ENCODE assay signal across 7 cellular contexts in the genomic region with DNA sequence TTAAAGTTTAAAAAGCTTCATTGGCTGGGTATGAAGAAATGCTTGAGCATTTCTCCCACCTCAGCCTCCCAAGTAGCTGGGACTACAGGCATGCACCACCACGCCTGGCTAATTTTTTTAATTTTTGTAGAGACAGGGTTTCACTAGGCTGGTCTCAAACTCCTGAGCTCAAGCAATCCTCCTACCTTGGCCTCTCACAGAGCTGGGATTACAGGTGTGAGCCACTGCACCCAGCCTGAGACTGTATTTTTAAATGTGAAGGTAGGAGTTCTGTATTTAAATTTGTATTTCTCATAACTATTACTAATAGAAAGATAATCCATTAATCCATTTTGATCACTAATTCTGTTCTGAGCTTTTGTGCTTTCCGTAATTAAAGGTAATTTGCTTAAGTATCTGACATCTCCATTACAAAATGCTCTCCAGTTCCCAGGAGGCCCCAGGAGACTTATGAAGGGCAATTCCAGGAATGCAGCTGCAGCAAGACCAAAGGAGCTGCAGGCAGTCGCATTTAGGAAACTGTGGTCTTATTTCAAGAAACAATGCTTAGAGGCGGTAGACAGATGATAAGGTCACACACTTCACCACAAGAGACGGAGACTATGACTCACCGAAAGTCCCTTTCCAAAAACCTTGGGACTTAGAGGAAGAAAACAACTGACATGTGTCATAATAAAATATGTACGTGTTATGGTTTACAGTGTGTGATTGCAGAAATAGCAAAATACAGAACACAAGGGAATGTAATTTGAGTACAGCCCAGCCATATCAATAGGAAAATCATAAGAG. TPM values are rescaled to one million over a fixed set of nuclear protein-coding genes. Genes with fewer than 3 reads are reported as not detected.
DNase-seq lines count a peak whose midpoint lies in the region; ATAC-seq and TF ChIP-seq lines count a peak whose summit lies in the region.

No MANE protein-coding gene starts in this region.

- ATAC-seq in GM18520 (IDR thresholded peaks at IDR 0.05; ENCODE audit: unreplicated experiment) (peak; percentile 90), HG02642 (IDR thresholded peaks at IDR 0.05; ENCODE audit: poor library complexity, unreplicated experiment) (peak; percentile 90)

- no peak overlapping the region for H3K4me3 Mint-ChIP-seq in activated CD4-positive, alpha-beta memory T cell treated with anti-CD3 and anti-CD28 coated beads, Interleukin-2, amount 10 ng/mL, durations not matched to agents 7 days and 5 days

- H3K9ac ChIP-seq in fibroblast of lung (ENCODE audit: insufficient read depth, low read length) (no peak overlapping the region), skeletal muscle satellite cell (ENCODE audit: low read depth, low read length) (peak overlapping the region; percentile 21)

- TF ChIP-seq CTCF in NB4 (IDR thresholded peaks at IDR 0.05; ENCODE audit: low read depth, low read length): no peak
- TF ChIP-seq CTCF in fibroblast of lung (conservative IDR thresholded peaks at IDR 0.05 in 1 of 2, IDR thresholded peaks at IDR 0.05 in 1 of 2; ENCODE audit: low read depth in 1 of 2, low read length in 2 of 2): no peak

- H3K27ac Mint-ChIP-seq in activated CD4-positive, alpha-beta memory T cell treated with anti-CD3 and anti-CD28 coated beads, Interleukin-2, amount 10 ng/mL, durations not matched to agents 7 days and 5 days: peak overlapping the region; percentile 24

- H3K4me2 ChIP-seq in fibroblast of lung (ENCODE audit: extremely low read depth, insufficient read depth, low read length) (peak overlapping the region; percentile 37), skeletal muscle satellite cell (ENCODE audit: low read length) (peak overlapping the region; percentile 10)

- peaks cover 6% of the 10 kb centered on the region for H3K36me3 Mint-ChIP-seq in activated CD4-positive, alpha-beta memory T cell treated with anti-CD3 and anti-CD28 coated beads, Interleukin-2, amount 10 ng/mL, durations not matched to agents 7 days and 5 days (ENCODE audit: low read depth)

- no peaks in the 10 kb centered on the region for H3K79me2 ChIP-seq in fibroblast of lung (ENCODE audit: control insufficient read depth, insufficient read depth, low read length)

- H3K9me3 Mint-ChIP-seq in activated CD4-positive, alpha-beta memory T cell treated with anti-CD3 and anti-CD28 coated beads, Interleukin-2, amount 10 ng/mL, durations not matched to agents 7 days and 5 days: no peaks in the 10 kb centered on the region

- DNase-seq in NB4 (ENCODE audit: low read depth) (peak; percentile 95), fibroblast of lung (ENCODE audit: low read depth in 2 of 2) (peak; percentile 64 to 97), mesenteric fat pad (ENCODE audit: low spot score) (no peak)
- DNase-seq in activated CD4-positive, alpha-beta memory T cell treated with anti-CD3 and anti-CD28 coated beads, Interleukin-2, amount 10 ng/mL, durations not matched to agents 7 days and 5 days: peak; percentile 77

- H3K27ac ChIP-seq in fibroblast of lung (ENCODE audit: insufficient read depth, low read length): no peak overlapping the region

- no peaks in the 10 kb centered on the region for H3K9me3 ChIP-seq in fibroblast of lung (ENCODE audit: control insufficient read depth, insufficient read depth, low read depth, low read length)
- no peaks in the 10 kb centered on the region for H3K9me3 ChIP-seq in skeletal muscle satellite cell (replicated peaks; ENCODE audit: low read length)

- peaks cover 7% of the 10 kb centered on the region for H3K4me1 ChIP-seq in fibroblast of lung (ENCODE audit: control insufficient read depth, extremely low read depth, insufficient read depth, low read length)
- peaks cover 39% of the 10 kb centered on the region for H3K4me1 ChIP-seq in skeletal muscle satellite cell (ENCODE audit: control insufficient read depth, insufficient read depth, low read length)

- no peak for TF ChIP-seq POLR2A in NB4 (IDR thresholded peaks at IDR 0.05; ENCODE audit: extremely low read depth, insufficient read length)

- H3K27me3 Mint-ChIP-seq in activated CD4-positive, alpha-beta memory T cell treated with anti-CD3 and anti-CD28 coated beads, Interleukin-2, amount 10 ng/mL, durations not matched to agents 7 days and 5 days: no peaks in the 10 kb centered on the region

- POLR2A ChIA-PET in activated CD4-positive, alpha-beta memory T cell treated with anti-CD3 and anti-CD28 coated beads, Interleukin-2, amount 10 ng/mL, durations not matched to agents 7 days and 5 days (lab: Charles Lee): interaction anchor here (1.1 to 2.5 kb wide), 7 partner anchors 9 to 359 kb away, joined by 3 to 16 read pairs (median 5); partner anchors contain the start of genes RALA and YAE1

- no peaks in the 10 kb centered on the region for H3K27me3 ChIP-seq in fibroblast of lung (ENCODE audit: control insufficient read depth, insufficient read depth, low read length)
- H3K27me3 ChIP-seq in skeletal muscle satellite cell (ENCODE audit: control insufficient read depth, insufficient read depth, low read length): no peaks in the 10 kb centered on the region

- H4K20me1 ChIP-seq in fibroblast of lung (ENCODE audit: control insufficient read depth, extremely low read depth, insufficient read depth, low read length): no peaks in the 10 kb centered on the region

- CTCF ChIA-PET in activated CD4-positive, alpha-beta memory T cell treated with anti-CD3 and anti-CD28 coated beads, Interleukin-2, amount 10 ng/mL, durations not matched to agents 7 days and 5 days (lab: Charles Lee): interaction anchor here (0.6 to 2.6 kb wide), 9 partner anchors 9 to 463 kb away, joined by 3 to 21 read pairs (median 4); partner anchors contain the start of gene RALA

- H3K4me3 ChIP-seq in NB4 (ENCODE audit: low read depth, low read length): no peak overlapping the region
- H3K4me3 ChIP-seq in fibroblast of lung (replicated peaks in 1 of 4; ENCODE audit: control extremely low read depth in 1 of 4, insufficient read depth in 1 of 4, low read depth in 3 of 4, low read length in 4 of 4): no peak overlapping the region
- no peak overlapping the region for H3K4me3 ChIP-seq in skeletal muscle satellite cell (ENCODE audit: low read length)

- H2AFZ ChIP-seq in fibroblast of lung (ENCODE audit: low read length): no peak overlapping the region

- H3K36me3 ChIP-seq in fibroblast of lung (ENCODE audit: control insufficient read depth, insufficient read depth, low read length) (no peaks in the 10 kb centered on the region), skeletal muscle satellite cell (ENCODE audit: insufficient read depth, low read length) (no peaks in the 10 kb centered on the region)

- peaks cover 45% of the 10 kb centered on the region for H3K4me1 Mint-ChIP-seq in activated CD4-positive, alpha-beta memory T cell treated with anti-CD3 and anti-CD28 coated beads, Interleukin-2, amount 10 ng/mL, durations not matched to agents 7 days and 5 days

RNA-seq across cellular contexts. Expression of gene YAE1, which starts 23.3 kb away (rescaled TPM):
- total RNA-seq in activated CD4-positive, alpha-beta memory T cell treated with anti-CD3 and anti-CD28 coated beads, Interleukin-2, amount 10 ng/mL, durations not matched to agents 7 days and 5 days: 1 to 10 TPM; 8.4 to 9.3 TPM
- 36.3 and 42.4 TPM in 2 replicates for total RNA-seq in fibroblast of lung
- polyA plus RNA-seq in fibroblast of lung: 39.3 and 44.5 TPM in 2 replicates
- 28.1 and 31.8 TPM in 2 replicates for polyA plus RNA-seq in fibroblast of lung (2012)
- 0.86 and 7.3 TPM in 2 replicates for polyA minus RNA-seq in fibroblast of lung (ENCODE audit: low replicate concordance)
- total RNA-seq in skeletal muscle satellite cell (2012; rRNA removed): 27.1 and 28.1 TPM in 2 replicates
- total RNA-seq in mesenteric fat pad: 13.9 TPM

RNA-seq across cellular contexts. Expression of gene RALA, which starts 33.9 kb away (rescaled TPM):
- 10 to 100 TPM; 27.8 to 29.6 TPM for total RNA-seq in activated CD4-positive, alpha-beta memory T cell treated with anti-CD3 and anti-CD28 coated beads, Interleukin-2, amount 10 ng/mL, durations not matched to agents 7 days and 5 days
- total RNA-seq in fibroblast of lung (43.9 and 50.9 TPM in 2 replicates), mesenteric fat pad (26.7 TPM)
- polyA plus RNA-seq in fibroblast of lung: 46.1 and 53.2 TPM in 2 replicates
- polyA plus RNA-seq in fibroblast of lung (2012): 50.2 and 63.4 TPM in 2 replicates
- polyA minus RNA-seq in fibroblast of lung (ENCODE audit: low replicate concordance): 9.6 and 11.4 TPM in 2 replicates
- 20.1 and 25.3 TPM in 2 replicates for total RNA-seq in skeletal muscle satellite cell (2012; rRNA removed)
